Comparison of ENCODE assay signal across 20 cellular contexts in genomic region chr7:94133460-94133859, GRCh38.
DNase-seq lines count a peak whose midpoint lies in the region; ATAC-seq, FAIRE-seq and TF ChIP-seq lines count a peak whose summit lies in the region.
"Had no signal": no experiment of that assay in that cellular context is flagged by ENCODE, and none has a peak within 500 bp of the region (broad histone marks: within the 10 kb centered on the region; RNA-seq: fewer than 3 reads in every experiment).

No MANE protein-coding gene starts in this region.

- intact Hi-C loops in GM12878 (cut with micrococcal nuclease; ENCODE audit: unreplicated experiment): loop anchor here (10.0 kb wide), 1 partner anchor 261 kb away; the partner anchor contains the start of gene COL1A2

- H3K27me3 Mint-ChIP-seq in nephron progenitor cell (ENCODE audit: low read depth, poor library complexity): no peaks in the 10 kb centered on the region

- no peaks in the 10 kb centered on the region for H3K36me3 ChIP-seq in GM12878 (ENCODE audit: control insufficient read depth in 2 of 2, insufficient read depth in 2 of 2, low read length in 1 of 2)
- H3K36me3 ChIP-seq: left ventricle myocardium inferior had no signal

- no peak overlapping the region for H3K4me3 Mint-ChIP-seq in nephron progenitor cell
- H3K4me3 Mint-ChIP-seq: activated T-cell treated with anti-CD3 and anti-CD28 coated beads, Interleukin-2, amount 50 U/mL, for 4 hours; CD4-positive, alpha-beta T cell; HFFc6 had no signal

- H3K27me3 ChIP-seq in GM12878 (replicated peaks in 1 of 2; ENCODE audit: control insufficient read depth in 2 of 2, insufficient read depth in 2 of 2, low read length in 1 of 2): no peaks in the 10 kb centered on the region; a peak in 1 of 4 replicates
- H3K27me3 ChIP-seq: hepatocyte had no signal

- no peak overlapping the region for H3K4me3 ChIP-seq in GM12878
- H3K4me3 ChIP-seq: hepatocyte, left ventricle myocardium inferior had no signal

- H3K9me3 Mint-ChIP-seq in nephron progenitor cell: no peaks in the 10 kb centered on the region
- H3K9me3 Mint-ChIP-seq: activated T-cell treated with anti-CD3 and anti-CD28 coated beads, Interleukin-2, amount 50 U/mL, for 4 hours; CD4-positive, alpha-beta T cell; HFFc6 had no signal

- H3K4me1 Mint-ChIP-seq in nephron progenitor cell: no peaks in the 10 kb centered on the region

- BruUV-seq in GM12878 (replicated peaks; lab: Mats Ljungman, UMichigan): no TSS peak

- no peak overlapping the region for H3K27ac ChIP-seq in GM12878 (ENCODE audit: control insufficient read depth, insufficient read depth)
- H3K27ac ChIP-seq: hepatocyte, left ventricle myocardium inferior had no signal

- in situ Hi-C loops in GM12878 (cut with MboI): no loop called here
- in situ Hi-C loops in ACHN (cut with HindIII; ENCODE audit: low pct_ligation_motif_present, low pct_unique_long_range_greater_than_20kb, low sequenced_read_pairs): no loop called here

- peak; percentile 60 for ATAC-seq in GM18873 (IDR thresholded peaks at IDR 0.05; ENCODE audit: low FRiP score, unreplicated experiment)
- peak; percentile 61 for ATAC-seq in HG02870 (IDR thresholded peaks at IDR 0.05; ENCODE audit: unreplicated experiment)
- ATAC-seq in GM12878: peak; percentile 93
- no peak for ATAC-seq in GM19467 (IDR thresholded peaks at IDR 0.05; ENCODE audit: unreplicated experiment)
- no peak for ATAC-seq in HG03039 (IDR thresholded peaks at IDR 0.05; ENCODE audit: unreplicated experiment)
- ATAC-seq: activated T-cell treated with anti-CD3 and anti-CD28 coated beads, Interleukin-2, amount 50 U/mL, for 4 hours had no signal

- TF ChIP-seq EP300 in GM12878 (IDR thresholded peaks at IDR 0.05; ENCODE audit: borderline replicate concordance in 1 of 2, control insufficient read depth in 1 of 2, low read depth in 2 of 2, low read length in 2 of 2): peak; percentile 69 to 71; a peak in 3 of 4 replicates

- no peaks in the 10 kb centered on the region for H3K4me1 ChIP-seq in GM12878 (ENCODE audit: control insufficient read depth, insufficient read depth, low read length)

- FAIRE-seq in GM12878 (lab: Jason Lieb, UNC): no peak
- FAIRE-seq: colon had no signal

- SMC1A ChIA-PET in GM12878 (lab: Charles Lee; ENCODE audit: uncharacterized antibody, unreplicated experiment): interaction anchor here (0.6 to 4.9 kb wide), 33 partner anchors 9 to 487 kb away, joined by 3 to 39 read pairs (median 5); no protein-coding TSS in a partner anchor

- POLR2A ChIA-PET in GM12878 (lab: Charles Lee): interaction anchor here (0.7 to 1.8 kb wide), 6 partner anchors 10 to 37 kb away, joined by 3 to 7 read pairs (median 4); no protein-coding TSS in a partner anchor

- peak; percentile 65 for DNase-seq in GM12878 (ENCODE audit: low read depth, low spot score)
- peak; percentile 87 for DNase-seq in renal cortical epithelial cell (ENCODE audit: low read depth)
- no peak for DNase-seq in nephron progenitor cell
- DNase-seq in ACHN: no peak
- DNase-seq: activated CD4-positive, alpha-beta T cell treated with anti-CD3 and anti-CD28 coated beads for 48 hours; activated T-cell treated with anti-CD3 and anti-CD28 coated beads, Interleukin-2, amount 50 U/mL, for 4 hours; CD4-positive, alpha-beta T cell; EL; erythroblast; HFFc6; left ventricle myocardium inferior; NCI-H187; NCI-H82; SHP77 had no signal

- CTCF ChIA-PET in GM12878 (lab: Yijun Ruan, JAX): interaction anchor here (0.8 to 2.3 kb wide), 16 partner anchors 9 to 237 kb away, joined by 3 to 14 read pairs (median 4); no protein-coding TSS in a partner anchor

- H3K4me2 ChIP-seq in GM12878 (ENCODE audit: control insufficient read depth, insufficient read depth): no peak overlapping the region
- H3K4me2 ChIP-seq: hepatocyte had no signal

- no peak for TF ChIP-seq RAD21 in GM12878 (IDR thresholded peaks at IDR 0.05; ENCODE audit: insufficient read depth, low read depth, low read length)

- TF ChIP-seq POLR2A in GM12878 (IDR thresholded peaks at IDR 0.05; ENCODE audit: low read depth, low read length): no peak

- H2AFZ ChIP-seq in GM12878 (ENCODE audit: control insufficient read depth, low read depth, low read length): no peak overlapping the region
- H2AFZ ChIP-seq: hepatocyte had no signal

- no peaks in the 10 kb centered on the region for H4K20me1 ChIP-seq in GM12878 (ENCODE audit: control insufficient read depth, insufficient read depth)

- H3K9me3 ChIP-seq in GM12878 (replicated peaks; ENCODE audit: control insufficient read depth, insufficient read depth, low read length): no peaks in the 10 kb centered on the region
- H3K9me3 ChIP-seq: left ventricle myocardium inferior had no signal

- RAD21 ChIA-PET in GM12878 (lab: Charles Lee; ENCODE audit: unreplicated experiment): interaction anchor here (0.8 to 3.3 kb wide), 23 partner anchors 10 to 262 kb away, joined by 3 to 18 read pairs (median 4); partner anchors contain the start of gene COL1A2

- TF ChIP-seq CTCF in GM12878 (IDR thresholded peaks at IDR 0.05 in 2 of 3, conservative IDR thresholded peaks at IDR 0.05 in 1 of 3; ENCODE audit: control insufficient read depth in 2 of 3, extremely low read depth in 1 of 3, insufficient read depth in 1 of 3, low read depth in 3 of 3, low read length in 3 of 3): no peak
- TF ChIP-seq CTCF in nephron progenitor cell (IDR thresholded peaks at IDR 0.05): no peak

- no peaks in the 10 kb centered on the region for H3K79me2 ChIP-seq in GM12878 (ENCODE audit: control insufficient read depth, insufficient read depth, low read length)
- H3K79me2 ChIP-seq: hepatocyte had no signal

- no peak overlapping the region for H3K9ac ChIP-seq in GM12878 (ENCODE audit: control insufficient read depth, insufficient read depth, low read length)

- no peak overlapping the region for H3K27ac Mint-ChIP-seq in nephron progenitor cell
- H3K27ac Mint-ChIP-seq: CD4-positive, alpha-beta T cell; HFFc6 had no signal

- no peaks in the 10 kb centered on the region for H3K36me3 Mint-ChIP-seq in nephron progenitor cell (ENCODE audit: low read depth)

- 0% methylated on average over 4 of the region's 4 CpGs for WGBS in GM12878 (ENCODE audit: insufficient coverage, insufficient replicate concordance, low lambda C conversion rate, missing lambda C conversion rate)

TF ChIP-seq in GM12878, 131 proteins besides CTCF, POLR2A, EP300 and RAD21 (continues in another document):
- TF ChIP-seq SIX5 (IDR thresholded peaks at IDR 0.05; ENCODE audit: low read depth, low read length, severe bottlenecking) (no peak), MEF2B (IDR thresholded peaks at IDR 0.05; ENCODE audit: partially characterized antibody, poor library complexity, severe bottlenecking) (peak; percentile 93), RCOR1 (conservative IDR thresholded peaks at IDR 0.05; ENCODE audit: low read depth, low read length) (0 out of 2 replicates have a peak, but pooled peaks have one; percentile 25), RUNX3 (IDR thresholded peaks at IDR 0.05; ENCODE audit: low read length) (peak; percentile 23; the same call in 1 of the 2 replicates), HDAC2 (IDR thresholded peaks at IDR 0.05) (no peak), CBX3 (IDR thresholded peaks at IDR 0.05; ENCODE audit: borderline replicate concordance, low read depth) (no peak), RELB (IDR thresholded peaks at IDR 0.05; ENCODE audit: low read depth) (peak; percentile 91), NR2F1 (conservative IDR thresholded peaks at IDR 0.05) (peak; percentile 97), BCL11A (IDR thresholded peaks at IDR 0.05; ENCODE audit: low read depth, low read length) (peak; percentile 48; the same call in 1 of the 2 replicates), TBL1XR1 (IDR thresholded peaks at IDR 0.05; ENCODE audit: low read depth, low read length) (no peak), FOXM1 (IDR thresholded peaks at IDR 0.05; ENCODE audit: low read depth, low read length) (no peak), NBN (IDR thresholded peaks at IDR 0.05) (peak; percentile 69; the same call in 1 of the 2 replicates), ATF7 (IDR thresholded peaks at IDR 0.05; ENCODE audit: low read depth) (peak; percentile 87)

Comparison
In these comparisons a context has a peak if more than half of its experiments do, and no peak if none do; other contexts are left out.
1. ATAC-seq: peak in GM18873 (single experiment), HG02870 (single experiment) and GM12878 (single experiment); none in GM19467 (single experiment) and HG03039 (single experiment).
2. DNase-seq: peak in GM12878 (single experiment) and renal cortical epithelial cell (single experiment); none in nephron progenitor cell (single experiment) and ACHN (single experiment).